ENCODE assay signal across 10 cellular contexts in genomic region chr1:1212780-1213152, GRCh38. TPM values are rescaled to one million over a fixed set of nuclear protein-coding genes. Genes with fewer than 3 reads are reported as not detected.
DNase-seq lines count a peak whose midpoint lies in the region; ATAC-seq and TF ChIP-seq lines count a peak whose summit lies in the region.
"Had no signal": no experiment of that assay in that cellular context is flagged by ENCODE, and none has a peak within 500 bp of the region (broad histone marks: within the 10 kb centered on the region; RNA-seq: fewer than 3 reads in every experiment).

No MANE protein-coding gene starts in this region.

- no peak overlapping the region for H2AFZ ChIP-seq in PC-9

- H3K4me1 Mint-ChIP-seq in activated CD4-positive, alpha-beta T cell treated with anti-CD3 and anti-CD28 coated beads, Interleukin-2, amount 10 ng/mL, durations not matched to agents 7 days and 5 days, result peaks cover 40% of the 10 kb centered on the region
- H3K4me1 Mint-ChIP-seq in glutamatergic neuron (ENCODE audit: low read depth, unreplicated experiment) (peaks cover 10% of the 10 kb centered on the region), osteocyte (ENCODE audit: unreplicated experiment) (peaks cover 37% of the 10 kb centered on the region)

- no peaks in the 10 kb centered on the region for H3K9me2 ChIP-seq in PC-9 (ENCODE audit: insufficient read depth)

- peak overlapping the region; percentile 19 for H3K4me3 Mint-ChIP-seq in activated CD4-positive, alpha-beta T cell treated with anti-CD3 and anti-CD28 coated beads, Interleukin-2, amount 10 ng/mL, durations not matched to agents 7 days and 5 days
- H3K4me3 Mint-ChIP-seq in glutamatergic neuron (ENCODE audit: unreplicated experiment), result no peak overlapping the region
- H3K4me3 Mint-ChIP-seq in osteocyte (ENCODE audit: unreplicated experiment), result no peak overlapping the region

- peaks cover 10% of the 10 kb centered on the region for H3K36me3 Mint-ChIP-seq in activated CD4-positive, alpha-beta T cell treated with anti-CD3 and anti-CD28 coated beads, Interleukin-2, amount 10 ng/mL, durations not matched to agents 7 days and 5 days (ENCODE audit: low read depth)
- H3K36me3 Mint-ChIP-seq in glutamatergic neuron (ENCODE audit: unreplicated experiment) (no peaks in the 10 kb centered on the region), osteocyte (ENCODE audit: unreplicated experiment) (peaks cover 6% of the 10 kb centered on the region)

- H3K27ac Mint-ChIP-seq in activated CD4-positive, alpha-beta T cell treated with anti-CD3 and anti-CD28 coated beads, Interleukin-2, amount 10 ng/mL, durations not matched to agents 7 days and 5 days, result no peak overlapping the region
- H3K27ac Mint-ChIP-seq in glutamatergic neuron (ENCODE audit: unreplicated experiment) (no peak overlapping the region), osteocyte (ENCODE audit: unreplicated experiment) (no peak overlapping the region)

- CTCF ChIA-PET in activated CD4-positive, alpha-beta T cell treated with anti-CD3 and anti-CD28 coated beads, Interleukin-2, amount 10 ng/mL, durations not matched to agents 7 days and 5 days (lab: Charles Lee), result interaction anchor here (1.0 to 1.4 kb wide), 3 partner anchors 78 to 149 kb away, joined by 3 to 5 read pairs (median 3); no protein-coding TSS in a partner anchor
- CTCF ChIA-PET in PC-9 (lab: Charles Lee), result no interaction called here

- no peak for ATAC-seq in sciatic nerve
- ATAC-seq in GM18907 (IDR thresholded peaks at IDR 0.05; ENCODE audit: unreplicated experiment), result no peak

- 0 out of 2 replicates have a peak, but pooled peaks cover 4% of the 10 kb centered on the region for H4K20me1 ChIP-seq in PC-9 (ENCODE audit: insufficient read depth)

- TF ChIP-seq CTCF in glutamatergic neuron (IDR thresholded peaks at IDR 0.05; ENCODE audit: partially characterized antibody, unreplicated experiment) (no peak), PC-9 (conservative IDR thresholded peaks at IDR 0.05) (no peak), osteocyte (IDR thresholded peaks at IDR 0.05) (no peak)

- POLR2A ChIA-PET in activated CD4-positive, alpha-beta T cell treated with anti-CD3 and anti-CD28 coated beads, Interleukin-2, amount 10 ng/mL, durations not matched to agents 7 days and 5 days (lab: Charles Lee), result no interaction called here
- POLR2A ChIA-PET in PC-9 (lab: Charles Lee; ENCODE audit: unreplicated experiment), result no interaction called here

- intact Hi-C loops in PC-9 (cut with micrococcal nuclease; ENCODE audit: unreplicated experiment), result no loop called here
- intact Hi-C loops in sciatic nerve (cut with DNase I), result no loop called here

- no peak overlapping the region for H3K27ac ChIP-seq in PC-9

- no peaks in the 10 kb centered on the region for H3K79me2 ChIP-seq in PC-9 (ENCODE audit: low read depth)

- no peaks in the 10 kb centered on the region for H3K9me3 Mint-ChIP-seq in activated CD4-positive, alpha-beta T cell treated with anti-CD3 and anti-CD28 coated beads, Interleukin-2, amount 10 ng/mL, durations not matched to agents 7 days and 5 days
- H3K9me3 Mint-ChIP-seq in glutamatergic neuron (ENCODE audit: unreplicated experiment) (peaks cover 7% of the 10 kb centered on the region), osteocyte (ENCODE audit: unreplicated experiment) (no peaks in the 10 kb centered on the region)

- H3K9me3 ChIP-seq in PC-9 (ENCODE audit: insufficient read depth, low read depth), result no peaks in the 10 kb centered on the region

- H3K4me2 ChIP-seq in PC-9, result no peak overlapping the region

- peak; percentile 69 for DNase-seq in GM19238 (ENCODE audit: insufficient read length, low spot score)
- DNase-seq in activated CD4-positive, alpha-beta T cell treated with anti-CD3 and anti-CD28 coated beads, Interleukin-2, amount 10 ng/mL, durations not matched to agents 7 days and 5 days, result peak; percentile 45
- DNase-seq in glutamatergic neuron, result peak; percentile 32
- DNase-seq in stimulated activated CD8-positive, alpha-beta memory T cell treated with anti-CD3 and anti-CD28 coated beads, Interleukin-15, amount 100 ng/mL, for 48 hours (ENCODE audit: low read depth in 2 of 2), result peak; percentile 34 to 58
- no peak for DNase-seq in PC-9
- DNase-seq in osteocyte (ENCODE audit: extremely low spot score, unreplicated experiment), result no peak
- no peak for DNase-seq in sciatic nerve (ENCODE audit: low spot score)
- DNase-seq: NCI-H226 had no signal

- H3K36me3 ChIP-seq in PC-9 (ENCODE audit: low read depth), result no peaks in the 10 kb centered on the region

- no TSS peak for BruUV-seq in PC-9 (replicated peaks; lab: Mats Ljungman, UMichigan)

- no peaks in the 10 kb centered on the region for H3K27me3 ChIP-seq in PC-9 (ENCODE audit: insufficient read depth, low read depth)

- H3K4me1 ChIP-seq in PC-9 (replicated peaks; ENCODE audit: insufficient read depth), result peaks cover 8% of the 10 kb centered on the region

- H3K4me3 ChIP-seq in PC-9, result no peak overlapping the region

- no peaks in the 10 kb centered on the region for H3K27me3 Mint-ChIP-seq in activated CD4-positive, alpha-beta T cell treated with anti-CD3 and anti-CD28 coated beads, Interleukin-2, amount 10 ng/mL, durations not matched to agents 7 days and 5 days
- peaks cover 11% of the 10 kb centered on the region for H3K27me3 Mint-ChIP-seq in glutamatergic neuron (ENCODE audit: unreplicated experiment)
- no peaks in the 10 kb centered on the region for H3K27me3 Mint-ChIP-seq in osteocyte (ENCODE audit: unreplicated experiment)

- peaks cover 2% of the 10 kb centered on the region; the same call in 1 of the 2 replicates for H3F3A ChIP-seq in PC-9 (ENCODE audit: insufficient read depth, low read depth)

RNA-seq across cellular contexts. Expression of gene TNFRSF4, which starts 1.2 kb away (rescaled TPM):
- 10 to 100 TPM; 44.1 to 52.8 TPM for total RNA-seq in activated CD4-positive, alpha-beta T cell treated with anti-CD3 and anti-CD28 coated beads, Interleukin-2, amount 10 ng/mL, durations not matched to agents 7 days and 5 days
- total RNA-seq in glutamatergic neuron (ENCODE audit: unreplicated experiment) (0.29 TPM), PC-9 (2021) (0.20 and 0.38 TPM in 2 replicates), osteocyte (0.19 TPM in 1 of 2 replicates, not detected in the other), sciatic nerve (2.5 TPM)
- total RNA-seq: renal cortical epithelial cell had no signal

RNA-seq across cellular contexts. Expression of gene TNFRSF18, which starts 6.4 kb away (rescaled TPM):
- total RNA-seq in activated CD4-positive, alpha-beta T cell treated with anti-CD3 and anti-CD28 coated beads, Interleukin-2, amount 10 ng/mL, durations not matched to agents 7 days and 5 days, result 10 to 100 TPM; 26.0 to 33.9 TPM
- total RNA-seq in glutamatergic neuron (ENCODE audit: unreplicated experiment) (3.0 TPM), PC-9 (2021) (6.9 and 14.1 TPM in 2 replicates), osteocyte (not detected in 2 replicates), sciatic nerve (0.58 TPM)

RNA-seq across cellular contexts. Expression of gene SDF4, which starts 19.0 kb away (rescaled TPM):
- total RNA-seq in activated CD4-positive, alpha-beta T cell treated with anti-CD3 and anti-CD28 coated beads, Interleukin-2, amount 10 ng/mL, durations not matched to agents 7 days and 5 days, result 10 to 100 TPM; 81.7 to 91.4 TPM
- total RNA-seq in glutamatergic neuron (ENCODE audit: unreplicated experiment), result 89.2 TPM
- 133 and 139 TPM in 2 replicates for total RNA-seq in PC-9 (2021)
- 196 and 200 TPM in 2 replicates for total RNA-seq in osteocyte
- total RNA-seq in sciatic nerve, result 94.9 TPM

RNA-seq across cellular contexts. Expression of gene B3GALT6, which starts 19.3 kb away (rescaled TPM):
- total RNA-seq in activated CD4-positive, alpha-beta T cell treated with anti-CD3 and anti-CD28 coated beads, Interleukin-2, amount 10 ng/mL, durations not matched to agents 7 days and 5 days, result 10 to 100 TPM; 15.8 to 19.2 TPM
- total RNA-seq in glutamatergic neuron (ENCODE audit: unreplicated experiment) (30.0 TPM), PC-9 (2021) (16.2 and 20.8 TPM in 2 replicates), osteocyte (38.6 and 39.8 TPM in 2 replicates), sciatic nerve (10.9 TPM)

RNA-seq across cellular contexts. Expression of gene C1QTNF12, which starts 33.8 kb away (rescaled TPM):
- 1 to 10 TPM; 1.2 to 1.4 TPM for total RNA-seq in activated CD4-positive, alpha-beta T cell treated with anti-CD3 and anti-CD28 coated beads, Interleukin-2, amount 10 ng/mL, durations not matched to agents 7 days and 5 days
- total RNA-seq in glutamatergic neuron (ENCODE audit: unreplicated experiment) (9.1 TPM), PC-9 (2021) (5.2 and 11.8 TPM in 2 replicates), osteocyte (3.6 and 3.8 TPM in 2 replicates), sciatic nerve (3.5 TPM)

Comparison
In these comparisons a context has a peak if more than half of its experiments do, and no peak if none do; other contexts are left out.
1. DNase-seq: peak in GM19238 (single experiment), activated CD4-positive, alpha-beta T cell treated with anti-CD3 and anti-CD28 coated beads, Interleukin-2, amount 10 ng/mL, durations not matched to agents 7 days and 5 days (single experiment), glutamatergic neuron (single experiment) and stimulated activated CD8-positive, alpha-beta memory T cell treated with anti-CD3 and anti-CD28 coated beads, Interleukin-15, amount 100 ng/mL, for 48 hours (2 of 2); none in PC-9 (0 of 2), osteocyte (single experiment) and sciatic nerve (single experiment).
2. RNA of gene TNFRSF4, which starts 1.2 kb away (total RNA-seq): 44.1 to 52.8 TPM in activated CD4-positive, alpha-beta T cell treated with anti-CD3 and anti-CD28 coated beads, Interleukin-2, amount 10 ng/mL, durations not matched to agents 7 days and 5 days; 2.5 TPM in sciatic nerve (single experiment), 0.29 TPM in glutamatergic neuron (single experiment), 0.20 to 0.38 TPM in PC-9 and 0.19 TPM in osteocyte; every median in the first group is over 10 times any median in the second.